9 cellular contexts compared by ENCODE assay signal in the genomic region with DNA sequence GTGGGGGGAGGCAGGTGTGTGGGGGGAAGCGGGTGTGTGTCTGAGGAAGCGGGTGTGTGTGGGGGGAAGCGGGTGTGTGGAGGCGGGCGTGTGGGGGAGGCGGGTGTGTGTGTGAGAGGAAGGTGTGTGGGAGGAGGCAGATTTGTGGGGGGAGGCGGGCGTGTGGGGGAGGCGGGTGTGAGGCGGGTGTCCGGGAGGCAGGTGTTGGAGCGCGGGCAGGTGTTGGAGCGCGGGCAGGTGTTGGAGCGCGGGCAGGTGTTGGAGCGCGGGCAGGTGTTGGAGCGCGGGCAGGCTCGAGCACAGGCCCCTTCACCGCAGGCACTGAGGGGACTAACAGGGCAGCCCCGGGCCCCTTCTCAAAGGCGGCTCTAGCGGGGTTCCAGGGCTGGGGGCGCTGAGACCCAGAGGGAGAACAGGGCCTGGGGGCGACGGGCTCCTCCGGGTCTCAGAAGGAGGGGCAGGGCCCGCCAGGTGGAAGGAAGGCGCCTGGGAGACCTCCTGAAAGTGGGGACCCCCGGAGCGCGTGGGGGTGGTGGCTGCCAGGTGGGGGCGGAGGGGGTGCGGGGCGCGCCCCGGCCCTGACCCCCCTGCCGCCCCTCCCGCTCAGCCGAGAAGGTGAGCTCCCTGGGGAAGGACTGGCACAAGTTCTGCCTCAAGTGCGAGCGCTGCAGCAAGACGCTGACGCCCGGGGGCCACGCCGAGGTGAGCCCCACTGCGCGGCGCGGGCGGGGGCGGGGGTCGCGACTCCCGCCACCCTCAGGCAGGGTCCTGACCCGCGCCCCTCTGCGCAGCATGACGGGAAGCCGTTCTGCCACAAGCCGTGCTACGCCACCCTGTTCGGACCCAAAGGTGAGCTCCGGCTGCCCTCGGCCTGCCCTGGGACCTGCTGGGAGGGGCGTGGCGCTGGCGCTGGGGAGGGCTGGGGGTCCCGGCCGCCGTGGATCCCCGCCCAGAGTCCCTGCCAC. TPM values are rescaled to one million over a fixed set of nuclear protein-coding genes. Genes with fewer than 3 reads are reported as not detected.
DNase-seq lines count a peak whose midpoint lies in the region; ATAC-seq and TF ChIP-seq lines count a peak whose summit lies in the region.
"Had no signal": no experiment of that assay in that cellular context is flagged by ENCODE, and none has a peak within 500 bp of the region (broad histone marks: within the 10 kb centered on the region; RNA-seq: fewer than 3 reads in every experiment).

No MANE protein-coding gene starts in this region.

- H3K9me3 ChIP-seq in heart left ventricle (no peaks in the 10 kb centered on the region), tibial nerve (no peaks in the 10 kb centered on the region)

- H3K4me1 ChIP-seq in heart left ventricle = peaks cover 17 to 80% (median 67%) of the 10 kb centered on the region in 12 donors
- peaks cover 0 to 91% (median 65%) of the 10 kb centered on the region in 4 donors for H3K4me1 ChIP-seq in tibial nerve

- DNase-seq in heart left ventricle (peak in 2 of 5 donors; percentile 68 to 73), Right ventricle myocardium inferior (ENCODE audit: missing footprints) (no peak), UCSD-AML1 (lab: John Stamatoyannopoulos, UW; ENCODE audit: unreplicated experiment) (peak; percentile 18), hepatic stellate cell (ENCODE audit: low spot score) (peak; percentile 48), tibial nerve (ENCODE audit: low spot score in 2 of 2) (no peak), SW480 (ENCODE audit: low spot score) (no peak)
- DNase-seq: IMR-90 had no signal

- H3K27me3 ChIP-seq in heart left ventricle (peaks cover 0 to 32% (median 0%) of the 10 kb centered on the region in 9 donors), tibial nerve (peaks cover 0 to 6% of the 10 kb centered on the region in 2 donors)

- WGBS in heart left ventricle, 4 donors = 39 to 71% (median 55%) methylated on average over 37 to 76 of the region's 76 CpGs
- WGBS in tibial nerve, 2 donors = 40 to 59% methylated on average over 35 to 45 of the region's 76 CpGs

- ATAC-seq in heart left ventricle (no peak), Right ventricle myocardium inferior (no peak), HG03442 (IDR thresholded peaks at IDR 0.05; ENCODE audit: unreplicated experiment) (no peak), GM19328 (IDR thresholded peaks at IDR 0.05; ENCODE audit: unreplicated experiment) (no peak)

- H3K36me3 ChIP-seq in heart left ventricle (peaks cover 0 to 22% (median 15%) of the 10 kb centered on the region in 9 donors), tibial nerve (peaks cover 0 to 22% (median 0%) of the 10 kb centered on the region in 3 donors)

- no peak for TF ChIP-seq CTCF in heart left ventricle (IDR thresholded peaks at IDR 0.05)
- no peak for TF ChIP-seq CTCF in tibial nerve (IDR thresholded peaks at IDR 0.05)

- H3K27ac ChIP-seq in heart left ventricle = peak overlapping the region; percentile 50 to 100 (median 99)
- peak overlapping the region in 3 of 4 donors; percentile 18 to 96 (median 96) for H3K27ac ChIP-seq in tibial nerve

- no peak for TF ChIP-seq POLR2A in heart left ventricle (IDR thresholded peaks at IDR 0.05)
- TF ChIP-seq POLR2A in tibial nerve (IDR thresholded peaks at IDR 0.05) = no peak

- intact Hi-C loops in heart left ventricle (cut with DNase I) (loop anchor here in 1 of 10 donors (5.0 kb wide), 1 partner anchor 81 kb away; a partner anchor contains a TSS), Right ventricle myocardium inferior (cut with DNase I) (loop anchor here (10.0 kb wide), 2 partner anchors 383 to 753 kb away; a partner anchor contains a TSS)

- H3K4me3 ChIP-seq in heart left ventricle (peak overlapping the region in 11 of 12 donors; percentile 72 to 100 (median 96)), tibial nerve (peak overlapping the region in 1 of 4 donors; percentile 81)

- no peak for TF ChIP-seq EP300 in tibial nerve (IDR thresholded peaks at IDR 0.05)

RNA-seq across cellular contexts. Expression of a gene that starts 3.3 kb away (rescaled TPM):
- 1,000 to 10,000 TPM in 2 of 9 donors, 100 to 1,000 TPM in 7; 695 to 1,715 (median 851) TPM for total RNA-seq in heart left ventricle
- 1,000 to 10,000 TPM in 1 of 2 donors, 100 to 1,000 TPM in 1; 829 to 1,402 TPM for polyA plus RNA-seq in heart left ventricle
- 1,081 TPM for total RNA-seq in Right ventricle myocardium inferior
- 100 to 1,000 TPM; 161 to 268 (median 208) TPM for total RNA-seq in tibial nerve

RNA-seq across cellular contexts. Expression of a gene that starts 8.7 kb away (rescaled TPM):
- total RNA-seq in heart left ventricle = 100 to 1,000 TPM in 1 of 9 donors, 10 to 100 TPM in 8; 12.1 to 195 (median 56.9) TPM
- polyA plus RNA-seq in heart left ventricle = 100 to 1,000 TPM in 1 of 2 donors, 10 to 100 TPM in 1; 81.1 to 109 TPM
- 82.0 TPM for total RNA-seq in Right ventricle myocardium inferior
- total RNA-seq in tibial nerve = 10 to 100 TPM; 26.4 to 77.8 (median 33.5) TPM
- total RNA-seq: IMR-90 had no signal

RNA-seq across cellular contexts. Expression of a gene that starts 13.1 kb away (rescaled TPM):
- 10 to 100 TPM in 1 of 9 donors, 1 to 10 TPM in 7, under 1 TPM in 1; 0.94 to 12.4 (median 3.2) TPM for total RNA-seq in heart left ventricle
- 1 to 10 TPM; 4.8 to 6.7 TPM for polyA plus RNA-seq in heart left ventricle
- total RNA-seq in Right ventricle myocardium inferior = 6.4 TPM
- total RNA-seq in tibial nerve = 10 to 100 TPM in 3 of 4 donors, 1 to 10 TPM in 1; 5.5 to 20.4 (median 14.2) TPM

RNA-seq across cellular contexts. Expression of a gene that starts 48.4 kb away (rescaled TPM):
- total RNA-seq in heart left ventricle (1 to 10 TPM; 1.0 to 4.4 (median 2.0) TPM), Right ventricle myocardium inferior (3.4 TPM), tibial nerve (10 to 100 TPM; 15.1 to 28.2 (median 20.1) TPM)
- 1 to 10 TPM; 1.1 to 1.5 TPM for polyA plus RNA-seq in heart left ventricle

RNA-seq across cellular contexts. Expression of a gene that starts 58.3 kb away (rescaled TPM):
- total RNA-seq in heart left ventricle (100 to 1,000 TPM in 7 of 9 donors, 10 to 100 TPM in 2; 71.8 to 169 (median 109) TPM), Right ventricle myocardium inferior (192 TPM), tibial nerve (100 to 1,000 TPM in 1 of 4 donors, 10 to 100 TPM in 3; 67.5 to 213 (median 95.3) TPM)
- 100 to 1,000 TPM; 103 to 191 TPM for polyA plus RNA-seq in heart left ventricle

Comparison
In these comparisons a context has a peak if more than half of its experiments do, and no peak if none do; other contexts are left out.
1. DNase-seq: peak in UCSD-AML1 (single experiment) and hepatic stellate cell (single experiment); none in Right ventricle myocardium inferior (single experiment), tibial nerve (0 of 2) and SW480 (single experiment).